17 cellular contexts compared by ENCODE assay signal in the genomic region with DNA sequence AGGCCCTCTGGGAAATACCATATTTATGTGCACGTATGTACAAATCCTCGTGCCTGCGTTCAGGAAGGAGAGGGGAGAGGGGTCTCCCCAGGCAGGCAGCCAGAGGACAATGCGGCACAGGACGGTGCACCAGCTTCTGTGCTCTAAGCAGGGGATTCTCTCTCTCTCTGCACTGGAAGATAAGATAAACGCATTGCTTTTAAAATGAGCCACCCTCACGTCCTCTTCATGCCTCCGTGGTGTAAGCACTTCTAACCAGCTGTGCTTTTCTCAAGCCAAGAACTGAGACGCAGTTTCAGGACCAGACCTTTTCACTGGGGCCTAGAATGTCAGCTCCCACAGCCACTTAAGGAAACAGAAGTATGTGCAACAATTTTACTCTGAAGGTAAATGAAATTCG.
"Had no signal": no experiment of that assay in that cellular context is flagged by ENCODE, and none has a peak within 500 bp of the region (broad histone marks: within the 10 kb centered on the region; RNA-seq: fewer than 3 reads in every experiment).

No MANE protein-coding gene starts in this region.

- H3K4me3 Mint-ChIP-seq: activated naive CD8-positive, alpha-beta T cell; activated T-cell treated with anti-CD3 and anti-CD28 coated beads, Interleukin-2, amount 50 U/mL, for 24 hours; activated T-helper 17 cell treated with anti-CD3 and anti-CD28 coated beads, Interleukin-2, amount 50 U/mL, for 72 hours; stimulated activated naive B cell treated with anti-CD40 and anti-IgM and Interleukin-4, amounts not matched to agents 10 μg/mL and 1 μg/mL and 100 μg/mL, for 72 hours had no signal

- H3K9me3 Mint-ChIP-seq: activated T-helper 17 cell treated with anti-CD3 and anti-CD28 coated beads, Interleukin-2, amount 50 U/mL, for 72 hours had no signal

- H3K27ac Mint-ChIP-seq: activated naive CD8-positive, alpha-beta T cell; activated T-cell treated with anti-CD3 and anti-CD28 coated beads, Interleukin-2, amount 50 U/mL, for 24 hours; activated T-helper 17 cell treated with anti-CD3 and anti-CD28 coated beads, Interleukin-2, amount 50 U/mL, for 72 hours; stimulated activated naive B cell treated with anti-CD40 and anti-IgM and Interleukin-4, amounts not matched to agents 10 μg/mL and 1 μg/mL and 100 μg/mL, for 72 hours had no signal

- H3K9me3 ChIP-seq: adrenal gland, ascending aorta, ovary, prostate gland had no signal

- H3K4me3 ChIP-seq: adrenal gland, ascending aorta, coronary artery, ovary, prostate gland had no signal

- H3K27me3 ChIP-seq: ascending aorta, ovary had no signal

- H3K36me3 Mint-ChIP-seq: activated naive CD8-positive, alpha-beta T cell; stimulated activated naive B cell treated with anti-CD40 and anti-IgM and Interleukin-4, amounts not matched to agents 10 μg/mL and 1 μg/mL and 100 μg/mL, for 72 hours had no signal

- H3K4me1 ChIP-seq: adrenal gland, ascending aorta, prostate gland had no signal

- H3K36me3 ChIP-seq: adrenal gland, ascending aorta, ovary, prostate gland had no signal

- DNase-seq: activated CD4-positive, alpha-beta T cell treated with anti-CD3 and anti-CD28 coated beads for 1 hour; activated CD8-positive, alpha-beta memory T cell treated with anti-CD3 and anti-CD28 coated beads, Interleukin-2, amount 50 U/mL, for 4 hours; activated T-cell treated with anti-CD3 and anti-CD28 coated beads, Interleukin-2, amount 50 U/mL, for 24 hours; adrenal gland; left ventricle myocardium superior; ovary; stimulated activated CD4-positive, alpha-beta T cell treated with anti-CD3 and anti-CD28 coated beads, Interleukin-2, amount 100 ng/mL, for 48 hours; stimulated activated CD8-positive, alpha-beta memory T cell treated with anti-CD3 and anti-CD28 coated beads, Interleukin-4, amount 100 ng/mL, for 48 hours; stimulated activated naive B cell treated with anti-CD40 and anti-IgM and Interleukin-4, amounts not matched to agents 10 μg/mL and 1 μg/mL and 100 μg/mL, for 72 hours; trophoblast cell had no signal

- H3K4me1 Mint-ChIP-seq: activated T-helper 17 cell treated with anti-CD3 and anti-CD28 coated beads, Interleukin-2, amount 50 U/mL, for 72 hours; stimulated activated naive B cell treated with anti-CD40 and anti-IgM and Interleukin-4, amounts not matched to agents 10 μg/mL and 1 μg/mL and 100 μg/mL, for 72 hours had no signal

- H3K27ac ChIP-seq: adrenal gland, ascending aorta, coronary artery, epithelial cell of prostate, ovary, prostate gland had no signal

- ATAC-seq: activated T-helper 17 cell treated with anti-CD3 and anti-CD28 coated beads, Interleukin-2, amount 50 U/mL, for 72 hours; left ventricle myocardium superior; SK-N-SH treated with all-trans-retinoic acid at 6 μM for 48 hours; stimulated activated naive B cell treated with anti-CD40 and anti-IgM and Interleukin-4, amounts not matched to agents 10 μg/mL and 1 μg/mL and 100 μg/mL, for 72 hours had no signal
